Comparison of ENCODE assay signal across 9 cellular contexts in genomic region chr12:121888083-121888477, GRCh38. TPM values are rescaled to one million over a fixed set of nuclear protein-coding genes. Genes with fewer than 3 reads are reported as not detected.
DNase-seq lines count a peak whose midpoint lies in the region; ATAC-seq, FAIRE-seq and TF ChIP-seq lines count a peak whose summit lies in the region.
"Had no signal": no experiment of that assay in that cellular context is flagged by ENCODE, and none has a peak within 500 bp of the region (broad histone marks: within the 10 kb centered on the region; RNA-seq: fewer than 3 reads in every experiment).

No MANE protein-coding gene starts in this region.

- no peak for TF ChIP-seq POLR2A in GM12878 (IDR thresholded peaks at IDR 0.05; ENCODE audit: low read depth, low read length)

- H3K9me3 ChIP-seq in GM12878 (replicated peaks; ENCODE audit: control insufficient read depth, insufficient read depth, low read length) (no peaks in the 10 kb centered on the region), lung (ENCODE audit: control insufficient read depth in 2 of 2, insufficient read depth in 1 of 2, low read length in 1 of 2) (no peaks in the 10 kb centered on the region)

- TF ChIP-seq EP300 in GM12878 (IDR thresholded peaks at IDR 0.05; ENCODE audit: borderline replicate concordance in 1 of 2, control insufficient read depth in 1 of 2, low read depth in 2 of 2, low read length in 2 of 2): no peak

- peaks cover 31% of the 10 kb centered on the region for H3K4me1 Mint-ChIP-seq in activated naive CD4-positive, alpha-beta T cell treated with anti-CD3 and anti-CD28 coated beads for 36 hours (ENCODE audit: low read depth)
- H3K4me1 Mint-ChIP-seq in type B pancreatic cell (ENCODE audit: unreplicated experiment): peaks cover 29% of the 10 kb centered on the region

- CTCF ChIA-PET in activated naive CD4-positive, alpha-beta T cell treated with anti-CD3 and anti-CD28 coated beads for 36 hours (lab: Charles Lee): interaction anchor here (0.8 to 4.6 kb wide), 26 partner anchors 10 to 201 kb away, joined by 3 to 72 read pairs (median 4); partner anchors contain the start of genes CFAP251, RHOF and TMEM120B
- CTCF ChIA-PET in GM12878 (lab: Yijun Ruan, JAX): interaction anchor here (0.6 to 4.6 kb wide), 22 partner anchors 9 to 587 kb away, joined by 3 to 90 read pairs (median 3); partner anchors contain the start of genes CFAP251, RHOF and TMEM120B

- H3K4me1 ChIP-seq in GM12878 (ENCODE audit: control insufficient read depth, insufficient read depth, low read length): 0 out of 2 replicates have a peak, but pooled peaks cover 5% of the 10 kb centered on the region
- peaks cover 7% of the 10 kb centered on the region in 2 donors for H3K4me1 ChIP-seq in lung (ENCODE audit: control insufficient read depth in 2 of 2, insufficient read depth in 2 of 2, low read length in 2 of 2)

- 42% methylated on average over 6 of the region's 6 CpGs for WGBS in GM12878 (ENCODE audit: insufficient coverage, insufficient replicate concordance, low lambda C conversion rate, missing lambda C conversion rate)
- 54 to 60% methylated on average over 6 of the region's 6 CpGs for WGBS in lung, 2 donors

- peaks cover 19% of the 10 kb centered on the region for H3K79me2 ChIP-seq in GM12878 (ENCODE audit: control insufficient read depth, insufficient read depth, low read length)

- no peak for FAIRE-seq in GM12878 (lab: Jason Lieb, UNC)

- no peaks in the 10 kb centered on the region for H3K9me3 Mint-ChIP-seq in activated naive CD4-positive, alpha-beta T cell treated with anti-CD3 and anti-CD28 coated beads for 36 hours
- no peaks in the 10 kb centered on the region for H3K9me3 Mint-ChIP-seq in type B pancreatic cell

- peak overlapping the region; percentile 94 for H3K27ac Mint-ChIP-seq in activated naive CD4-positive, alpha-beta T cell treated with anti-CD3 and anti-CD28 coated beads for 36 hours
- peak overlapping the region; percentile 95 for H3K27ac Mint-ChIP-seq in type B pancreatic cell

- SMC1A ChIA-PET in GM12878 (lab: Charles Lee; ENCODE audit: uncharacterized antibody, unreplicated experiment): interaction anchor here (0.7 to 2.7 kb wide), 9 partner anchors 8 to 338 kb away, joined by 3 to 36 read pairs (median 4); partner anchors contain the start of gene RHOF

- POLR2A ChIA-PET in GM12878 (lab: Charles Lee): interaction anchor here (0.6 to 2.0 kb wide), 8 partner anchors 11 to 175 kb away, joined by 3 to 11 read pairs (median 6); partner anchors contain the start of genes SETD1B and TMEM120B

- peak overlapping the region; percentile 65 for H3K4me2 ChIP-seq in GM12878 (ENCODE audit: control insufficient read depth, insufficient read depth)

- in situ Hi-C loops in GM12878 (cut with MboI): loop anchor here (5.0 kb wide), 1 partner anchor 91 kb away; no protein-coding TSS in a partner anchor

- peaks cover 9% of the 10 kb centered on the region for H3K36me3 Mint-ChIP-seq in activated naive CD4-positive, alpha-beta T cell treated with anti-CD3 and anti-CD28 coated beads for 36 hours (ENCODE audit: low read depth)
- H3K36me3 Mint-ChIP-seq in type B pancreatic cell: peaks cover 7% of the 10 kb centered on the region

- H3K4me3 ChIP-seq in GM12878 (peak overlapping the region; percentile 87), lung (peak overlapping the region; percentile 44)

- peak overlapping the region; percentile 98 for H3K4me3 Mint-ChIP-seq in activated naive CD4-positive, alpha-beta T cell treated with anti-CD3 and anti-CD28 coated beads for 36 hours
- H3K4me3 Mint-ChIP-seq in type B pancreatic cell: peak overlapping the region; percentile 100

- BruUV-seq in GM12878 (replicated peaks; lab: Mats Ljungman, UMichigan): TSS peak; percentile 98

- peak overlapping the region; percentile 58 for H3K9ac ChIP-seq in GM12878 (ENCODE audit: control insufficient read depth, insufficient read depth, low read length)

- H3K36me3 ChIP-seq in GM12878 (ENCODE audit: control insufficient read depth in 2 of 2, insufficient read depth in 2 of 2, low read length in 1 of 2) (no peaks in the 10 kb centered on the region; a peak in 1 of 4 replicates), lung (ENCODE audit: control insufficient read depth in 2 of 2, insufficient read depth in 2 of 2, low read length in 2 of 2) (peaks cover 4 to 7% of the 10 kb centered on the region in 2 donors)

- DNase-seq in activated naive CD4-positive, alpha-beta T cell treated with anti-CD3 and anti-CD28 coated beads for 36 hours: no peak
- no peak for DNase-seq in activated naive CD4-positive, alpha-beta T cell treated with Interleukin-2 at 50 U/mL for 16 hours
- DNase-seq in GM12878 (ENCODE audit: low read depth, low spot score) (no peak), lung (ENCODE audit: low spot score) (no peak), type B pancreatic cell (ENCODE audit: extremely low spot score, unreplicated experiment) (no peak), NCI-H510A (lab: John Stamatoyannopoulos, UW) (no peak), NCI-H146 treated with DMSO at 0.1 percent for 48 hours (lab: John Stamatoyannopoulos, UW; ENCODE audit: unreplicated experiment) (no peak)

- no peaks in the 10 kb centered on the region for H3K27me3 Mint-ChIP-seq in activated naive CD4-positive, alpha-beta T cell treated with anti-CD3 and anti-CD28 coated beads for 36 hours (ENCODE audit: low read depth)
- no peaks in the 10 kb centered on the region for H3K27me3 Mint-ChIP-seq in type B pancreatic cell

- H4K20me1 ChIP-seq in GM12878 (ENCODE audit: control insufficient read depth, insufficient read depth): no peaks in the 10 kb centered on the region

- ATAC-seq in GM12878 (no peak), lung (ENCODE audit: insufficient read depth, low FRiP score) (no peak), HG02571 (IDR thresholded peaks at IDR 0.05; ENCODE audit: unreplicated experiment) (no peak)

- intact Hi-C loops in activated naive CD4-positive, alpha-beta T cell treated with anti-CD3 and anti-CD28 coated beads for 36 hours (cut with micrococcal nuclease): loop anchor here (1.0 to 2.0 kb wide), 16 partner anchors 30 to 592 kb away; partner anchors contain the start of genes CAMKK2, CFAP251, DIABLO and ORAI1
- intact Hi-C loops in GM12878 (cut with micrococcal nuclease; ENCODE audit: unreplicated experiment): loop anchor here (1.0 to 5.0 kb wide), 2 partner anchors 94 to 201 kb away; no protein-coding TSS in a partner anchor

- peak overlapping the region; percentile 89 for H2AFZ ChIP-seq in GM12878 (ENCODE audit: control insufficient read depth, low read depth, low read length)

- H3K27me3 ChIP-seq in GM12878 (replicated peaks in 1 of 2; ENCODE audit: control insufficient read depth in 2 of 2, insufficient read depth in 2 of 2, low read length in 1 of 2) (no peaks in the 10 kb centered on the region), lung (ENCODE audit: control insufficient read depth, insufficient read depth) (no peaks in the 10 kb centered on the region)

- no peak for TF ChIP-seq RAD21 in GM12878 (IDR thresholded peaks at IDR 0.05; ENCODE audit: insufficient read depth, low read depth, low read length)

- RAD21 ChIA-PET in GM12878 (lab: Charles Lee; ENCODE audit: unreplicated experiment): interaction anchor here (0.5 to 5.3 kb wide), 13 partner anchors 31 to 235 kb away, joined by 3 to 54 read pairs (median 3); partner anchors contain the start of genes CFAP251 and RHOF

- TF ChIP-seq CTCF in GM12878 (IDR thresholded peaks at IDR 0.05 in 2 of 3, conservative IDR thresholded peaks at IDR 0.05 in 1 of 3; ENCODE audit: control insufficient read depth in 2 of 3, extremely low read depth in 1 of 3, insufficient read depth in 1 of 3, low read depth in 3 of 3, low read length in 3 of 3): no peak
- TF ChIP-seq CTCF in lung (IDR thresholded peaks at IDR 0.05; ENCODE audit: control extremely low read depth, extremely low read depth): no peak
- no peak for TF ChIP-seq CTCF in type B pancreatic cell (conservative IDR thresholded peaks at IDR 0.05)

- H3K27ac ChIP-seq in GM12878 (ENCODE audit: control insufficient read depth, insufficient read depth) (peak overlapping the region; percentile 45; the same call in 1 of the 2 replicates), lung (ENCODE audit: low read depth in 1 of 2, low read length in 1 of 2) (peak overlapping the region in 1 of 2 donors; percentile 17)

RNA-seq across cellular contexts. Expression of gene PSMD9, which starts 0.5 kb away (rescaled TPM):
- 10 to 100 TPM; 56.6 to 60.6 TPM for total RNA-seq in activated naive CD4-positive, alpha-beta T cell treated with anti-CD3 and anti-CD28 coated beads for 36 hours
- total RNA-seq in GM12878 (2013; cell fraction: nucleolus; rRNA removed): 28.4 and 30.3 TPM in 2 replicates
- total RNA-seq in GM12878 (2014; rRNA removed) (80.8 and 110 TPM in 2 replicates), GM12878 (2014; rRNA removed; fragmentation: Illumina TruSeq; extraction: Trizol) (32.4 and 39.3 TPM in 2 replicates), GM12878 (2021) (51.1 and 70.0 TPM in 2 replicates), lung (10 to 100 TPM; 52.4 to 72.8 TPM), type B pancreatic cell (ENCODE audit: low replicate concordance) (41.8 and 43.0 TPM in 2 replicates)
- polyA plus RNA-seq in GM12878 (2011; ENCODE audit: low read depth): 16.7 TPM
- polyA plus RNA-seq in GM12878 (2011; rRNA removed) (38.2 and 46.3 TPM in 2 replicates), GM12878 (2014; fragmentation: Illumina TruSeq; extraction: Trizol) (13.0 and 26.1 TPM in 2 replicates), GM12878 (2014; fragmentation: Nextera tagmentation; extraction: Ambion mirVana) (10 to 100 TPM; 14.6 to 33.7 TPM), GM12878 (2014; rRNA removed) (82.8 and 114 TPM in 2 replicates), GM12878 (2016; fragmentation: Nextera tagmentation; extraction: Ambion mirVana) (100 to 1,000 TPM; 132 to 152 TPM), lung (100 to 1,000 TPM in 1 of 2 donors, 10 to 100 TPM in 1; 39.6 to 134 TPM)
- polyA plus RNA-seq in GM12878 (2011; cell fraction: cytosol; rRNA removed): 65.5 and 93.4 TPM in 2 replicates
- 46.5 and 60.9 TPM in 2 replicates for polyA plus RNA-seq in GM12878 (2011; cell fraction: nucleus; rRNA removed)
- polyA plus RNA-seq in GM12878 (2012): 37.3 and 39.3 TPM in 2 replicates
- polyA minus RNA-seq in GM12878 (2011; rRNA and poly(A)+ RNA removed): 23.6 and 28.5 TPM in 2 replicates
- polyA minus RNA-seq in GM12878 (2011; cell fraction: cytosol; rRNA and poly(A)+ RNA removed): 12.4 and 18.6 TPM in 2 replicates
- 6.6 and 13.1 TPM in 2 replicates for polyA minus RNA-seq in GM12878 (2011; cell fraction: nucleus; rRNA and poly(A)+ RNA removed)

RNA-seq across cellular contexts. Expression of gene HPD, which starts 29.4 kb away (rescaled TPM):
- not detected for total RNA-seq in activated naive CD4-positive, alpha-beta T cell treated with anti-CD3 and anti-CD28 coated beads for 36 hours
- not detected in 2 replicates for total RNA-seq in GM12878 (2013; cell fraction: nucleolus; rRNA removed)
- not detected in 2 replicates for total RNA-seq in GM12878 (2014; rRNA removed)
- total RNA-seq in GM12878 (2014; rRNA removed; fragmentation: Illumina TruSeq; extraction: Trizol): not detected in 2 replicates
- total RNA-seq in GM12878 (2021): 0.13 and 0.28 TPM in 2 replicates
- not detected for polyA plus RNA-seq in GM12878 (2011; ENCODE audit: low read depth)
- not detected in 2 replicates for polyA plus RNA-seq in GM12878 (2011; rRNA removed)
- polyA plus RNA-seq in GM12878 (2011; cell fraction: cytosol; rRNA removed): not detected in 2 replicates
- not detected in 2 replicates for polyA plus RNA-seq in GM12878 (2011; cell fraction: nucleus; rRNA removed)
- polyA plus RNA-seq in GM12878 (2012): 0.15 TPM in 1 of 2 replicates, not detected in the other
- polyA plus RNA-seq in GM12878 (2014; fragmentation: Illumina TruSeq; extraction: Trizol): not detected in 2 replicates
- under 1 TPM in 1 of 2 experiments, not detected in 1; 0.04 TPM for polyA plus RNA-seq in GM12878 (2014; fragmentation: Nextera tagmentation; extraction: Ambion mirVana)
- polyA plus RNA-seq in GM12878 (2014; rRNA removed): 0.15 and 0.69 TPM in 2 replicates
- polyA plus RNA-seq in GM12878 (2016; fragmentation: Nextera tagmentation; extraction: Ambion mirVana): not detected
- polyA minus RNA-seq in GM12878 (2011; rRNA and poly(A)+ RNA removed): not detected in 2 replicates
- polyA minus RNA-seq in GM12878 (2011; cell fraction: cytosol; rRNA and poly(A)+ RNA removed): not detected in 2 replicates
- polyA minus RNA-seq in GM12878 (2011; cell fraction: nucleus; rRNA and poly(A)+ RNA removed): not detected in 2 replicates
- total RNA-seq in lung: 1 to 10 TPM in 1 of 2 donors, not detected in 1; 4.0 TPM
- 1 to 10 TPM in 1 of 2 donors, under 1 TPM in 1; 0.88 to 1.2 TPM for polyA plus RNA-seq in lung
- 0.92 TPM in 1 of 2 replicates, not detected in the other for total RNA-seq in type B pancreatic cell (ENCODE audit: low replicate concordance)
- total RNA-seq: Daoy had no signal

RNA-seq across cellular contexts. Expression of gene CFAP251, which starts 30.3 kb away (rescaled TPM):
- under 1 TPM; 0.20 to 0.62 TPM for total RNA-seq in activated naive CD4-positive, alpha-beta T cell treated with anti-CD3 and anti-CD28 coated beads for 36 hours
- total RNA-seq in GM12878 (2013; cell fraction: nucleolus; rRNA removed): 8.3 and 9.2 TPM in 2 replicates
- 0.79 and 1.6 TPM in 2 replicates for total RNA-seq in GM12878 (2014; rRNA removed)
- total RNA-seq in GM12878 (2014; rRNA removed; fragmentation: Illumina TruSeq; extraction: Trizol): 0.37 and 0.72 TPM in 2 replicates
- total RNA-seq in GM12878 (2021): 0.85 and 0.97 TPM in 2 replicates
- polyA plus RNA-seq in GM12878 (2011; ENCODE audit: low read depth): 1.0 TPM
- 0.10 and 0.23 TPM in 2 replicates for polyA plus RNA-seq in GM12878 (2011; rRNA removed)
- polyA plus RNA-seq in GM12878 (2011; cell fraction: cytosol; rRNA removed): 0.09 and 0.43 TPM in 2 replicates
- polyA plus RNA-seq in GM12878 (2011; cell fraction: nucleus; rRNA removed): 0.21 and 0.26 TPM in 2 replicates
- 0.97 and 1.3 TPM in 2 replicates for polyA plus RNA-seq in GM12878 (2012)
- polyA plus RNA-seq in GM12878 (2014; fragmentation: Illumina TruSeq; extraction: Trizol): 0.72 and 1.2 TPM in 2 replicates
- polyA plus RNA-seq in GM12878 (2014; fragmentation: Nextera tagmentation; extraction: Ambion mirVana): under 1 TPM; 0.27 to 0.42 TPM
- 0.48 and 0.95 TPM in 2 replicates for polyA plus RNA-seq in GM12878 (2014; rRNA removed)
- polyA plus RNA-seq in GM12878 (2016; fragmentation: Nextera tagmentation; extraction: Ambion mirVana): under 1 TPM; 0.11 to 0.57 TPM
- polyA minus RNA-seq in GM12878 (2011; rRNA and poly(A)+ RNA removed): 0.51 and 0.62 TPM in 2 replicates
- not detected in 2 replicates for polyA minus RNA-seq in GM12878 (2011; cell fraction: cytosol; rRNA and poly(A)+ RNA removed)
- polyA minus RNA-seq in GM12878 (2011; cell fraction: nucleus; rRNA and poly(A)+ RNA removed): 0.36 and 0.86 TPM in 2 replicates
- 10 to 100 TPM; 24.0 to 35.4 TPM for total RNA-seq in lung
- 1 to 10 TPM; 6.9 to 7.2 TPM for polyA plus RNA-seq in lung
- 2.6 and 3.3 TPM in 2 replicates for total RNA-seq in type B pancreatic cell (ENCODE audit: low replicate concordance)
